Comparison of ENCODE assay signal across 9 cellular contexts in genomic region chr14:25042362-25043299, GRCh38. TPM values are rescaled to one million over a fixed set of nuclear protein-coding genes. Genes with fewer than 3 reads are reported as not detected.
DNase-seq lines count a peak whose midpoint lies in the region; ATAC-seq and TF ChIP-seq lines count a peak whose summit lies in the region.
"Had no signal": no experiment of that assay in that cellular context is flagged by ENCODE, and none has a peak within 500 bp of the region (broad histone marks: within the 10 kb centered on the region; RNA-seq: fewer than 3 reads in every experiment).

No MANE protein-coding gene starts in this region.

- no TSS peak for BruUV-seq in Panc1 (replicated peaks; lab: Mats Ljungman, UMichigan)

- POLR2A ChIA-PET in Panc1 (lab: Charles Lee) = no interaction called here

- DNase-seq in GM03348 (ENCODE audit: low spot score) = peak; percentile 70
- no peak for DNase-seq in Panc1 (ENCODE audit: low read depth, low spot score)
- DNase-seq in putamen (ENCODE audit: low spot score) = peak; percentile 82
- no peak for DNase-seq in activated effector memory CD4-positive, alpha-beta T cell treated with anti-CD3 and anti-CD28 coated beads, Interleukin-2, amount 50 U/mL, for 16 hours
- DNase-seq in activated naive CD4-positive, alpha-beta T cell treated with anti-CD3 and anti-CD28 coated beads for 36 hours = no peak
- DNase-seq in stimulated activated CD4-positive, alpha-beta T cell treated with anti-CD3 and anti-CD28 coated beads, Interleukin-2, amount 100 ng/mL, for 24 hours = no peak

- no peak for TF ChIP-seq POLR2A in gastroesophageal sphincter (IDR thresholded peaks at IDR 0.05)

- H3K27me3 ChIP-seq in Panc1 (ENCODE audit: control insufficient read depth, insufficient read depth, low read length) = no peaks in the 10 kb centered on the region
- H3K27me3 ChIP-seq in gastroesophageal sphincter = no peaks in the 10 kb centered on the region

- CTCF ChIA-PET in Panc1 (lab: Charles Lee) = no interaction called here
- CTCF ChIA-PET in activated naive CD4-positive, alpha-beta T cell treated with anti-CD3 and anti-CD28 coated beads for 36 hours (lab: Charles Lee) = interaction anchor here (0.6 kb wide), 1 partner anchor 218 kb away, joined by 3 read pairs; no protein-coding TSS in a partner anchor

- H3K27ac ChIP-seq in Panc1 (ENCODE audit: low read length) = no peak overlapping the region
- no peak overlapping the region for H3K27ac ChIP-seq in gastroesophageal sphincter

- H3K4me1 ChIP-seq in Panc1 (ENCODE audit: control insufficient read depth, insufficient read depth, low read length) (no peaks in the 10 kb centered on the region), gastroesophageal sphincter (peaks cover under 1 to 54% (median 13%) of the 10 kb centered on the region in 3 donors)

- H3K27ac Mint-ChIP-seq in activated naive CD4-positive, alpha-beta T cell treated with anti-CD3 and anti-CD28 coated beads for 36 hours = no peak overlapping the region

- H3K27me3 Mint-ChIP-seq in activated naive CD4-positive, alpha-beta T cell treated with anti-CD3 and anti-CD28 coated beads for 36 hours (ENCODE audit: low read depth) = peaks cover 9% of the 10 kb centered on the region

- intact Hi-C loops in Panc1 (cut with micrococcal nuclease; ENCODE audit: unreplicated experiment) = loop anchor here (10.0 kb wide), 1 partner anchor 238 kb away; no protein-coding TSS in a partner anchor
- intact Hi-C loops in activated naive CD4-positive, alpha-beta T cell treated with anti-CD3 and anti-CD28 coated beads for 36 hours (cut with micrococcal nuclease) = no loop called here

- ATAC-seq in Panc1 = no peak
- ATAC-seq in gastroesophageal sphincter = no peak
- no peak for ATAC-seq in HG02885 (IDR thresholded peaks at IDR 0.05; ENCODE audit: poor library complexity, unreplicated experiment)

- TF ChIP-seq EP300 in gastroesophageal sphincter (IDR thresholded peaks at IDR 0.05) = no peak

- H3K4me3 Mint-ChIP-seq in activated naive CD4-positive, alpha-beta T cell treated with anti-CD3 and anti-CD28 coated beads for 36 hours = no peak overlapping the region
- H3K4me3 Mint-ChIP-seq: central memory CD8-positive, alpha-beta T cell had no signal

- TF ChIP-seq CTCF in Panc1 (IDR thresholded peaks at IDR 0.05) (peak; percentile 17; the same call in 1 of the 2 replicates), gastroesophageal sphincter (IDR thresholded peaks at IDR 0.05) (peak; percentile 15 to 59 (median 52))

- H3K4me3 ChIP-seq in Panc1 (ENCODE audit: low read depth in 2 of 2, low read length in 2 of 2) (no peak overlapping the region), gastroesophageal sphincter (peak overlapping the region in 1 of 2 donors; percentile 6)

- no peaks in the 10 kb centered on the region for H3K4me1 Mint-ChIP-seq in activated naive CD4-positive, alpha-beta T cell treated with anti-CD3 and anti-CD28 coated beads for 36 hours (ENCODE audit: low read depth)
- H3K4me1 Mint-ChIP-seq: central memory CD8-positive, alpha-beta T cell had no signal

- H3K36me3 Mint-ChIP-seq in activated naive CD4-positive, alpha-beta T cell treated with anti-CD3 and anti-CD28 coated beads for 36 hours (ENCODE audit: low read depth) = no peaks in the 10 kb centered on the region

- peaks cover 4% of the 10 kb centered on the region for H3K9me3 Mint-ChIP-seq in activated naive CD4-positive, alpha-beta T cell treated with anti-CD3 and anti-CD28 coated beads for 36 hours
- H3K9me3 Mint-ChIP-seq: central memory CD8-positive, alpha-beta T cell had no signal

- in situ Hi-C loops in Panc1 (cut with HindIII; ENCODE audit: low pct_unique_long_range_greater_than_20kb, low sequenced_read_pairs) = no loop called here

- H3K36me3 ChIP-seq in Panc1 (ENCODE audit: control insufficient read depth, insufficient read depth, low read length) (no peaks in the 10 kb centered on the region), gastroesophageal sphincter (no peaks in the 10 kb centered on the region)

- WGBS in gastroesophageal sphincter (ENCODE audit: low coverage in 1 of 2), 2 donors = 73 to 78% methylated on average over 9 to 13 of the region's 14 CpGs

- H3K9me3 ChIP-seq in Panc1 (ENCODE audit: control insufficient read depth, insufficient read depth, low read depth, low read length) (no peaks in the 10 kb centered on the region), gastroesophageal sphincter (no peaks in the 10 kb centered on the region)

RNA-seq across cellular contexts. Expression of gene STXBP6, which starts 7.3 kb away (rescaled TPM):
- not detected for total RNA-seq in Panc1 (2021; ENCODE audit: unreplicated experiment)
- not detected for polyA plus RNA-seq in Panc1 (2012; ENCODE audit: insufficient read length)
- total RNA-seq in gastroesophageal sphincter = 10 to 100 TPM; 29.3 to 55.7 (median 44.0) TPM
- total RNA-seq in activated naive CD4-positive, alpha-beta T cell treated with anti-CD3 and anti-CD28 coated beads for 36 hours = not detected

Comparison
In these comparisons a context has a peak if more than half of its experiments do, and no peak if none do; other contexts are left out.
1. DNase-seq: peak in GM03348 (single experiment) and putamen (single experiment); none in Panc1 (single experiment), activated effector memory CD4-positive, alpha-beta T cell treated with anti-CD3 and anti-CD28 coated beads, Interleukin-2, amount 50 U/mL, for 16 hours (single experiment), activated naive CD4-positive, alpha-beta T cell treated with anti-CD3 and anti-CD28 coated beads for 36 hours (single experiment) and stimulated activated CD4-positive, alpha-beta T cell treated with anti-CD3 and anti-CD28 coated beads, Interleukin-2, amount 100 ng/mL, for 24 hours (0 of 2).
2. RNA of gene STXBP6, which starts 7.3 kb away (total RNA-seq): 29.3 to 55.7 TPM in gastroesophageal sphincter; not detected in activated naive CD4-positive, alpha-beta T cell treated with anti-CD3 and anti-CD28 coated beads for 36 hours and not detected in Panc1 (single experiment); every median in the first group is over 10 times any median in the second.